22 cellular contexts compared by ENCODE assay signal in the genomic region with DNA sequence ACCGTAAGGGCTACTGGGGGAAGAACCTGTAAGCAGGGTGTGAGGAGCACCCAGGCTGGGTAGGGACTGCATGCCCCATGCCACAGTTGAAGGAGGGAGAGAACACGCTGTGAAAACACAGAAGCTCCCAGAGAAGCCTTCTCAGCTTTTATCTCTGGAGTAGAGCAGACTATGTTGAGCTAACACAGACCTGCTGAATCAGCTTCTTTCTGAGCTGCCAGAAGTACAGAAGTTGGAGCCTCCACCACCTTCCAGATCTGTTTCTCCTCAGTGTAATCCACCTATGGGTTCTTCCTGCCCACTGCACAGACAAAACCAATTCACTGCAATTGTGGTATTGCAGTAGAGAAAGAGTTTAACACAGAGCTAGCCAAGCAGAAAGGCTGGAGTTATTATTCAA.
"Had no signal": no experiment of that assay in that cellular context is flagged by ENCODE, and none has a peak within 500 bp of the region (broad histone marks: within the 10 kb centered on the region; RNA-seq: fewer than 3 reads in every experiment).

No MANE protein-coding gene starts in this region.

- H3K4me1 ChIP-seq: prostate gland had no signal

- ATAC-seq: body of pancreas; heart left ventricle; left ventricle myocardium superior; naive thymus-derived CD8-positive, alpha-beta T cell; upper lobe of right lung had no signal

- H3K27ac ChIP-seq: body of pancreas, cardiac muscle cell, heart left ventricle, prostate gland, right atrium auricular region, thyroid gland, upper lobe of right lung had no signal

- H3K9me3 ChIP-seq: body of pancreas, heart left ventricle, prostate gland, right atrium auricular region, thyroid gland, upper lobe of right lung had no signal

- H3K27me3 ChIP-seq: body of pancreas, cardiac muscle cell, heart left ventricle, right atrium auricular region, thyroid gland, upper lobe of right lung had no signal

- H3K4me3 Mint-ChIP-seq: mesothelial cell of epicardium; naive thymus-derived CD8-positive, alpha-beta T cell; stimulated activated naive CD8-positive, alpha-beta T cell treated with anti-CD3 and anti-CD28 coated beads, Interleukin-15, Interleukin-2, amounts not matched to agents 100 ng/mL and 50 ng/mL, for 24 hours had no signal

- H3K9me3 Mint-ChIP-seq: mesothelial cell of epicardium; stimulated activated naive CD8-positive, alpha-beta T cell treated with anti-CD3 and anti-CD28 coated beads, Interleukin-15, Interleukin-2, amounts not matched to agents 100 ng/mL and 50 ng/mL, for 24 hours had no signal

- H3K27ac Mint-ChIP-seq: mesothelial cell of epicardium; stimulated activated naive CD8-positive, alpha-beta T cell treated with anti-CD3 and anti-CD28 coated beads, Interleukin-15, Interleukin-2, amounts not matched to agents 100 ng/mL and 50 ng/mL, for 24 hours had no signal

- H3K36me3 ChIP-seq: cardiac muscle cell, prostate gland had no signal

- H3K27me3 Mint-ChIP-seq: naive thymus-derived CD8-positive, alpha-beta T cell; stimulated activated naive CD8-positive, alpha-beta T cell treated with anti-CD3 and anti-CD28 coated beads, Interleukin-15, Interleukin-2, amounts not matched to agents 100 ng/mL and 50 ng/mL, for 24 hours had no signal

- H3K4me3 ChIP-seq: body of pancreas, cardiac muscle cell, heart left ventricle, prostate gland, right atrium auricular region, thyroid gland, upper lobe of right lung had no signal

- DNase-seq: activated CD4-positive, alpha-beta T cell treated with anti-CD3 and anti-CD28 coated beads for 1 hour; activated CD4-positive, alpha-beta T cell treated with anti-CD3 and anti-CD28 coated beads, Interleukin-2, amount 50 U/mL, for 1 hour; activated naive CD4-positive, alpha-beta T cell treated with Interleukin-2 at 50 U/mL for 16 hours; activated T-cell treated with anti-CD3 and anti-CD28 coated beads, Interleukin-2, amount 50 U/mL, for 48 hours; anterior cingulate cortex; body of pancreas; cortex of kidney; heart left ventricle; left ventricle myocardium superior; mammary epithelial cell; naive thymus-derived CD8-positive, alpha-beta T cell; stimulated activated CD4-positive, alpha-beta T cell treated with anti-CD3 and anti-CD28 coated beads, Interleukin-12 subunit alpha, Interleukin-12 subunit beta, amount 100 ng/mL, for 4 hours; stimulated activated CD4-positive, alpha-beta T cell treated with anti-CD3 and anti-CD28 coated beads, Interleukin-4, amount 100 ng/mL, for 4 hours; substantia nigra; T-helper 1 cell; thyroid gland; upper lobe of right lung had no signal
